Comparison of ENCODE assay signal across 8 cellular contexts in genomic region chr4:9123516-9124126, GRCh38. TPM values are rescaled to one million over a fixed set of nuclear protein-coding genes. Genes with fewer than 3 reads are reported as not detected.
A peak's percentile ranks its signal among the peaks of the same experiment; 100 is the strongest.
DNase-seq lines count a peak whose midpoint lies in the region; ATAC-seq and TF ChIP-seq lines count a peak whose summit lies in the region.
"Not testable (repeated sequence)": the region's sequence is repeated elsewhere in the genome, so short reads cannot be mapped to it uniquely, and the experiment has no call there.

No MANE protein-coding gene starts in this region.

- POLR2A ChIA-PET in T-cell (lab: Charles Lee), result not testable (repeated sequence)

- H3K27ac ChIP-seq in 22Rv1, result not testable (repeated sequence)

- peaks cover 11 to 12% of the 10 kb centered on the region in 2 donors for H3K27me3 Mint-ChIP-seq in T-cell

- TF ChIP-seq CTCF in 22Rv1 (IDR thresholded peaks at IDR 0.05), result peak; percentile 75
- peak; percentile 40 for TF ChIP-seq CTCF in GM06990 (IDR thresholded peaks at IDR 0.05; ENCODE audit: insufficient read depth, low read length, poor library complexity, severe bottlenecking)

- not testable (repeated sequence) for DNase-seq in GM06990 (ENCODE audit: extremely low read depth, insufficient read length)
- peak; percentile 23 for DNase-seq in NCI-H1048 (lab: John Stamatoyannopoulos, UW)
- DNase-seq in T-cell, result peak in 20 of 34 experiments; percentile 1 to 42 (median 12)
- DNase-seq in activated effector memory CD4-positive, alpha-beta T cell treated with anti-CD3 and anti-CD28 coated beads, Interleukin-2, amount 50 U/mL, for 16 hours, result peak; percentile 67
- peak; percentile 8 for DNase-seq in fibroblast of gingiva (ENCODE audit: low read depth)
- peak; percentile 64 for DNase-seq in medulla oblongata (ENCODE audit: extremely low spot score)
- peak; percentile 12 to 37 (median 12) for DNase-seq in stimulated activated CD4-positive, alpha-beta T cell treated with anti-CD3 and anti-CD28 coated beads, Interleukin-12 subunit alpha, Interleukin-12 subunit beta, amount 100 ng/mL, for 48 hours (ENCODE audit: low read depth in 2 of 3, low spot score in 1 of 3)

- H3K4me1 Mint-ChIP-seq in T-cell, result not testable (repeated sequence)

- not testable (repeated sequence) for ATAC-seq in T-cell (replicated peaks in 1 of 4)

- CTCF ChIA-PET in T-cell (lab: Charles Lee), result not testable (repeated sequence)

- not testable (repeated sequence) for H3K27me3 ChIP-seq in GM06990 (replicated peaks; ENCODE audit: control insufficient read depth, insufficient read depth, low read length)

- H3K36me3 Mint-ChIP-seq in T-cell, result not testable (repeated sequence)

- H3K4me3 ChIP-seq in GM06990 (replicated peaks; ENCODE audit: low read depth, low read length), result not testable (repeated sequence)

- not testable (repeated sequence) for H3K27ac Mint-ChIP-seq in T-cell

- H3K36me3 ChIP-seq in GM06990 (ENCODE audit: control insufficient read depth, insufficient read depth, low read length), result not testable (repeated sequence)

- not testable (repeated sequence) for H3K4me3 Mint-ChIP-seq in T-cell

- not testable (repeated sequence) for H3K9me3 Mint-ChIP-seq in T-cell

RNA-seq across cellular contexts. Expression of gene FAM90A26, which starts 46.6 kb away (rescaled TPM):
- total RNA-seq in T-cell, result not detected
